ENCODE assay signal across 24 cellular contexts in the genomic region with DNA sequence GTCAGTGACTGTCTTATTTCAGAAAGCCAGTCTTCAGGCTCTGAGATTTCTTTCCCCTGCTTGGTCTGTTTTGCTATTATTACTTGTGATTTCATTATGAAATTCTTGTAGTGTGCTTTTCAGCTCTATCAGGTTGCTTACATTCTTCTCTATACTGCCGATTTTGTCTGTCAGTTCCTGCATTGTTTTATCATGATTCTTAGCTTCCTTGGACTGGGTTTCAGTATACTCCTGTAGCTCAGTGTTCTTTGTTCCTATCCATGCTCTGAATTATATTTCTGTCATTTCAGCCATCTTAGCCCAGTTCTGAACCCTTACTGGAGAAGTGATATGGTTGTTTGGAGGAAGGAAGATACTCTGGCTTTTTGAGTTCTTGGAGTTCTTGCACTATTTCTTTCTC.
"Had no signal": no experiment of that assay in that cellular context is flagged by ENCODE, and none has a peak within 500 bp of the region (broad histone marks: within the 10 kb centered on the region; RNA-seq: fewer than 3 reads in every experiment).

No MANE protein-coding gene starts in this region.

- H3K4me1 ChIP-seq: ascending aorta, esophagus muscularis mucosa, gastroesophageal sphincter had no signal

- H3K36me3 ChIP-seq: brain microvascular endothelial cell, gastroesophageal sphincter had no signal

- H3K4me3 Mint-ChIP-seq: activated CD4-positive, alpha-beta memory T cell treated with anti-CD3 and anti-CD28 coated beads, Interleukin-2, amount 10 ng/mL, durations not matched to agents 7 days and 5 days; activated CD4-positive, alpha-beta T cell treated with anti-CD3 and anti-CD28 coated beads for 36 hours; activated CD4-positive, alpha-beta T cell treated with anti-CD3 and anti-CD28 coated beads, Interleukin-2, amount 10 ng/mL, durations not matched to agents 24 days and 14 days; activated naive CD8-positive, alpha-beta T cell treated with anti-CD3 and anti-CD28 coated beads for 36 hours; activated naive CD8-positive, alpha-beta T cell treated with anti-CD3 and anti-CD28 coated beads, Interleukin-2, amount 50 U/mL, for 24 hours; activated T-cell treated with anti-CD3 and anti-CD28 coated beads, Interleukin-2, amount 50 U/mL, for 24 hours; activated T-cell treated with anti-CD3 and anti-CD28 coated beads, Interleukin-2, amount 50 U/mL, for 72 hours; central memory CD8-positive, alpha-beta T cell; effector memory CD8-positive, alpha-beta T cell had no signal

- H3K27ac ChIP-seq: ascending aorta, brain microvascular endothelial cell, esophagus muscularis mucosa, gastroesophageal sphincter had no signal

- H3K27me3 ChIP-seq: ascending aorta, brain microvascular endothelial cell, esophagus muscularis mucosa, gastroesophageal sphincter had no signal

- DNase-seq: activated CD4-positive, alpha-beta memory T cell treated with anti-CD3 and anti-CD28 coated beads, Interleukin-2, amount 10 ng/mL, durations not matched to agents 7 days and 5 days; activated CD4-positive, alpha-beta T cell treated with anti-CD3 and anti-CD28 coated beads, Interleukin-2, amount 10 ng/mL, durations not matched to agents 24 days and 14 days; activated CD4-positive, CD25-positive, alpha-beta regulatory T cell; activated CD4-positive, CD25-positive, alpha-beta regulatory T cell treated with anti-CD3 and anti-CD28 coated beads, Interleukin-2, amount 50 U/mL, for 72 hours; activated CD8-positive, alpha-beta memory T cell treated with anti-CD3 and anti-CD28 coated beads, Interleukin-2, amount 50 U/mL, for 48 hours; activated gamma-delta T cell; activated naive CD4-positive, alpha-beta T cell; activated naive CD4-positive, alpha-beta T cell treated with anti-CD3 and anti-CD28 coated beads, Interleukin-2, amount 50 U/mL, for 16 hours; activated T-cell treated with anti-CD3 and anti-CD28 coated beads for 4 hours; activated T-cell treated with anti-CD3 and anti-CD28 coated beads, Interleukin-2, amount 50 U/mL, for 24 hours; brain microvascular endothelial cell; cortex of kidney; effector memory CD8-positive, alpha-beta T cell; foreskin melanocyte had no signal

- H3K4me3 ChIP-seq: ascending aorta, esophagus muscularis mucosa, gastroesophageal sphincter had no signal

- FAIRE-seq: bronchial epithelial cell, colon had no signal

- H3K4me1 Mint-ChIP-seq: activated CD4-positive, alpha-beta memory T cell treated with anti-CD3 and anti-CD28 coated beads, Interleukin-2, amount 10 ng/mL, durations not matched to agents 7 days and 5 days; activated CD4-positive, alpha-beta T cell treated with anti-CD3 and anti-CD28 coated beads, Interleukin-2, amount 10 ng/mL, durations not matched to agents 24 days and 14 days; activated naive CD8-positive, alpha-beta T cell treated with anti-CD3 and anti-CD28 coated beads for 36 hours; activated naive CD8-positive, alpha-beta T cell treated with anti-CD3 and anti-CD28 coated beads, Interleukin-2, amount 50 U/mL, for 24 hours had no signal

- H3K27me3 Mint-ChIP-seq: activated CD4-positive, alpha-beta memory T cell treated with anti-CD3 and anti-CD28 coated beads, Interleukin-2, amount 10 ng/mL, durations not matched to agents 7 days and 5 days; activated CD4-positive, alpha-beta T cell treated with anti-CD3 and anti-CD28 coated beads for 36 hours; activated CD4-positive, alpha-beta T cell treated with anti-CD3 and anti-CD28 coated beads, Interleukin-2, amount 10 ng/mL, durations not matched to agents 24 days and 14 days; activated naive CD8-positive, alpha-beta T cell treated with anti-CD3 and anti-CD28 coated beads for 36 hours; activated naive CD8-positive, alpha-beta T cell treated with anti-CD3 and anti-CD28 coated beads, Interleukin-2, amount 50 U/mL, for 24 hours; activated T-cell treated with anti-CD3 and anti-CD28 coated beads, Interleukin-2, amount 50 U/mL, for 24 hours; central memory CD8-positive, alpha-beta T cell; effector memory CD8-positive, alpha-beta T cell had no signal

- H3K27ac Mint-ChIP-seq: activated CD4-positive, alpha-beta memory T cell treated with anti-CD3 and anti-CD28 coated beads, Interleukin-2, amount 10 ng/mL, durations not matched to agents 7 days and 5 days; activated CD4-positive, alpha-beta T cell treated with anti-CD3 and anti-CD28 coated beads for 36 hours; activated CD4-positive, alpha-beta T cell treated with anti-CD3 and anti-CD28 coated beads, Interleukin-2, amount 10 ng/mL, durations not matched to agents 24 days and 14 days; activated naive CD8-positive, alpha-beta T cell treated with anti-CD3 and anti-CD28 coated beads for 36 hours; activated naive CD8-positive, alpha-beta T cell treated with anti-CD3 and anti-CD28 coated beads, Interleukin-2, amount 50 U/mL, for 24 hours; activated T-cell treated with anti-CD3 and anti-CD28 coated beads, Interleukin-2, amount 50 U/mL, for 24 hours; activated T-cell treated with anti-CD3 and anti-CD28 coated beads, Interleukin-2, amount 50 U/mL, for 72 hours; effector memory CD8-positive, alpha-beta T cell had no signal
